In genomic region chr11:71240865-71241691, GRCh38 we compare ENCODE assay signal across 1 cellular context.
TF ChIP-seq lines count a peak whose summit lies in the region.

No MANE protein-coding gene starts in this region.

TF ChIP-seq in HepG2, 621 proteins besides CTCF, POLR2A, EP300 and RAD21 (continued from another document and continues in another):
- TF ChIP-seq ZNF691 (CRISPR knock-in tag; IDR thresholded peaks at IDR 0.05; ENCODE audit: borderline replicate concordance, low read depth): 0 out of 2 replicates have a peak, but pooled peaks have one; percentile 57
- peak; percentile 88; the same call in 1 of the 2 replicates for TF ChIP-seq TFDP1 (CRISPR knock-in tag; IDR thresholded peaks at IDR 0.05; ENCODE audit: borderline replicate concordance)
- TF ChIP-seq YEATS2 (CRISPR knock-in tag; IDR thresholded peaks at IDR 0.05; ENCODE audit: borderline replicate concordance): peak; percentile 72; the same call in 1 of the 2 replicates
- peak; percentile 95 for TF ChIP-seq HOXA3 (CRISPR knock-in tag; IDR thresholded peaks at IDR 0.05)
- peak; percentile 70; the same call in 1 of the 2 replicates for TF ChIP-seq HMG20A (CRISPR knock-in tag; IDR thresholded peaks at IDR 0.05; ENCODE audit: borderline replicate concordance)
- TF ChIP-seq NFKBIZ (CRISPR knock-in tag; IDR thresholded peaks at IDR 0.05): 0 out of 2 replicates have a peak, but pooled peaks have one; percentile 58
- TF ChIP-seq ZNF670 (CRISPR knock-in tag; IDR thresholded peaks at IDR 0.05; ENCODE audit: borderline replicate concordance): peak; percentile 88
- peak; percentile 79; the same call in 1 of the 2 replicates for TF ChIP-seq BRCA1 (CRISPR knock-in tag; IDR thresholded peaks at IDR 0.05)
- no peak for TF ChIP-seq ZNF20 (CRISPR knock-in tag; IDR thresholded peaks at IDR 0.05)
- no peak for TF ChIP-seq HMGA1 (CRISPR knock-in tag; conservative IDR thresholded peaks at IDR 0.05)
- peak; percentile 90 for TF ChIP-seq IKZF5 (CRISPR knock-in tag; IDR thresholded peaks at IDR 0.05)
- no peak for TF ChIP-seq ZNF850 (CRISPR knock-in tag; conservative IDR thresholded peaks at IDR 0.05)
- TF ChIP-seq DR1 (CRISPR knock-in tag; IDR thresholded peaks at IDR 0.05): 0 out of 2 replicates have a peak, but pooled peaks have one; percentile 28
- TF ChIP-seq ZNF839 (CRISPR knock-in tag; IDR thresholded peaks at IDR 0.05; ENCODE audit: borderline replicate concordance): no peak
- TF ChIP-seq DNMT3B (CRISPR knock-in tag; conservative IDR thresholded peaks at IDR 0.05): peak; percentile 94
- 0 out of 2 replicates have a peak, but pooled peaks have one; percentile 45 for TF ChIP-seq ZNF766 (CRISPR knock-in tag; IDR thresholded peaks at IDR 0.05; ENCODE audit: borderline replicate concordance)
- peak; percentile 68; the same call in 1 of the 2 replicates for TF ChIP-seq DMAP1 (CRISPR knock-in tag; IDR thresholded peaks at IDR 0.05)
- peak in 1 of 2 experiments; percentile 59; a peak in 1 of 4 replicates for TF ChIP-seq NR2F1 (CRISPR knock-in tag; IDR thresholded peaks at IDR 0.05)
- peak; percentile 72; the same call in 1 of the 2 replicates for TF ChIP-seq RXRA (CRISPR knock-in tag; IDR thresholded peaks at IDR 0.05)
- 0 out of 2 replicates have a peak, but pooled peaks have one; percentile 53 for TF ChIP-seq KDM3A (CRISPR knock-in tag; IDR thresholded peaks at IDR 0.05; ENCODE audit: low read depth)
- no peak for TF ChIP-seq IRF9 (CRISPR knock-in tag; IDR thresholded peaks at IDR 0.05; ENCODE audit: borderline replicate concordance)
- TF ChIP-seq ZBTB14 (CRISPR knock-in tag; IDR thresholded peaks at IDR 0.05): no peak
- TF ChIP-seq MEF2D (CRISPR knock-in tag; IDR thresholded peaks at IDR 0.05): peak; percentile 69
- TF ChIP-seq RAD51 (IDR thresholded peaks at IDR 0.05; ENCODE audit: borderline replicate concordance): no peak
- TF ChIP-seq MED1 (CRISPR knock-in tag; IDR thresholded peaks at IDR 0.05): peak; percentile 98
- TF ChIP-seq TRAFD1 (CRISPR knock-in tag; IDR thresholded peaks at IDR 0.05; ENCODE audit: borderline replicate concordance): no peak
- peak; percentile 27 for TF ChIP-seq MED8 (CRISPR knock-in tag; IDR thresholded peaks at IDR 0.05; ENCODE audit: insufficient replicate concordance)
- peak; percentile 59; the same call in 1 of the 2 replicates for TF ChIP-seq ZBTB7A (CRISPR knock-in tag; IDR thresholded peaks at IDR 0.05)
- TF ChIP-seq FOXK1 (CRISPR knock-in tag; IDR thresholded peaks at IDR 0.05; ENCODE audit: borderline replicate concordance, low read depth): peak; percentile 45; the same call in 1 of the 2 replicates
- no peak for TF ChIP-seq CHD2 (IDR thresholded peaks at IDR 0.05; ENCODE audit: low read depth, low read length)
- no peak for TF ChIP-seq HNRNPUL1 (IDR thresholded peaks at IDR 0.05; ENCODE audit: low read depth, low read length)
- TF ChIP-seq STAG1 (CRISPR knock-in tag; IDR thresholded peaks at IDR 0.05): peak; percentile 24
- TF ChIP-seq FOSL2 (CRISPR knock-in tag; IDR thresholded peaks at IDR 0.05): peak; percentile 87
- peak; percentile 52; the same call in 1 of the 2 replicates for TF ChIP-seq TCF7 (IDR thresholded peaks at IDR 0.05; ENCODE audit: low read depth)
- 0 out of 2 replicates have a peak, but pooled peaks have one; percentile 30 for TF ChIP-seq FOXP1 (IDR thresholded peaks at IDR 0.05)
- peak; percentile 97 for TF ChIP-seq FOXP1 (CRISPR knock-in tag; IDR thresholded peaks at IDR 0.05)
- peak; percentile 73; the same call in 1 of the 2 replicates for TF ChIP-seq ZNF557 (CRISPR knock-in tag; IDR thresholded peaks at IDR 0.05)
- peak; percentile 61; the same call in 1 of the 2 replicates for TF ChIP-seq NFKB2 (CRISPR knock-in tag; IDR thresholded peaks at IDR 0.05; ENCODE audit: borderline replicate concordance)
- peak; percentile 96 for TF ChIP-seq GATAD2A (CRISPR knock-in tag; IDR thresholded peaks at IDR 0.05)
- no peak for TF ChIP-seq DZIP1 (CRISPR knock-in tag; IDR thresholded peaks at IDR 0.05)
- no peak for TF ChIP-seq ZNF75D (CRISPR knock-in tag; IDR thresholded peaks at IDR 0.05; ENCODE audit: borderline replicate concordance)
- TF ChIP-seq ZNF652 (CRISPR knock-in tag; IDR thresholded peaks at IDR 0.05; ENCODE audit: borderline replicate concordance, low read depth): peak; percentile 78
- TF ChIP-seq SOX6 (IDR thresholded peaks at IDR 0.05): no peak
- TF ChIP-seq SOX6 (CRISPR knock-in tag; IDR thresholded peaks at IDR 0.05): peak; percentile 90
- TF ChIP-seq ZNF160 (CRISPR knock-in tag; IDR thresholded peaks at IDR 0.05): 0 out of 2 replicates have a peak, but pooled peaks have one; percentile 60
- no peak for TF ChIP-seq TAF15 (IDR thresholded peaks at IDR 0.05; ENCODE audit: low read depth, low read length, poor library complexity, severe bottlenecking)
- peak; percentile 93 for TF ChIP-seq SMAD3 (CRISPR knock-in tag; IDR thresholded peaks at IDR 0.05)
- TF ChIP-seq ZFP91 (CRISPR knock-in tag; IDR thresholded peaks at IDR 0.05; ENCODE audit: borderline replicate concordance): peak; percentile 63
- TF ChIP-seq BRF2 (CRISPR knock-in tag; IDR thresholded peaks at IDR 0.05): no peak
- no peak for TF ChIP-seq FOXK2 (IDR thresholded peaks at IDR 0.05)
- TF ChIP-seq ZNF800 (CRISPR knock-in tag; IDR thresholded peaks at IDR 0.05): 0 out of 2 replicates have a peak, but pooled peaks have one; percentile 55
